Comparison of ENCODE assay signal across 8 cellular contexts in the genomic region with DNA sequence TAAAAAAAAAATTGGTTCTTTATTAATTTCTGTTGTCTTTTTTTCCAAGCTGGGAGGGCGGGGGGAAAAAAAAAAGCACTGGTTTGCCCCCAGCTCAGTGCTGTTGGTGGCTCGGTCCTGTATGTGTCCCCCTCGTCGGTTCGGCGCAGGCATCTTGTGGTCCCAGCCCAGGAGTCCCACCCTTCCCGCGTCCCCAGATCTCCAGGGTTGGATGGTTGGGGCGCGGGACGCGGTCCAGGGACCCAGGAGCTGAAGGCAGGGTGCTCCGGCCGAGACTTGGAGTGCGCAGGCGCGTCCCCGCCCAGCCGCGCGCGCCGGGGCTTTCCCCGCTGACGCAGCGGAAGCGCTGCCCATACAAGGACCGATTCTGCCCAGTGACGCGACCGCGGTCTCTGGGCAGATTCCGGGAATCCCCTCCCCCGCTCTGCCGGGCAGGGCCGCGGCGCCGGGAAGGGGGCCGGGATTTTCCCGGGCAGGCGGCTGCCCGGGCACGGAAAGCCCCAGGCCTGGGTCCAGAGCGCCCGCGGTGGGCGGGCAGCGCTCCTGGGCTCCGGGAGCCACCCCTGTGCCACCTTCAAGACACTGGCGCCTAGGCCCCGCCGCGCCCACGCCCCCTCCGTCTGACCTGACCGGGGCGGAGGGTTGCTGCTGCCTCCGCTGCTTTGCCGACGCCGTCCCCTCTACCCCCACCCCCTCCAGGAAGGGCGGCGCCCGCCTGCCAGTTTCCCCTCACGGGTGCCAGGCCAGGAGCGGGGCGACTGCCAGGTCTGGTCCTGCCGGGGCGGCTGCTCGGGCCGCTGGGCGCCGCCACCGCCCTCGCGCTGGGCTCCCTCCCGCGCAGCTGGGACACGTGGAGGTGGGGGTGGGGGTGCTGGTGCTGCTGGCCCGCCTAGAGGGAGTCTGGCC.
DNase-seq lines count a peak whose midpoint lies in the region; ATAC-seq lines count a peak whose summit lies in the region.

No MANE protein-coding gene starts in this region.

- ATAC-seq in GM18867 (IDR thresholded peaks at IDR 0.05; ENCODE audit: unreplicated experiment): peak; percentile 36
- peak; percentile 32 for ATAC-seq in HG03521 (IDR thresholded peaks at IDR 0.05; ENCODE audit: unreplicated experiment)

- DNase-seq in ACHN (peak; percentile 91), NCI-H82 treated with DMSO at 0.1 percent for 48 hours (lab: John Stamatoyannopoulos, UW; ENCODE audit: unreplicated experiment) (peak; percentile 77), medulla oblongata (ENCODE audit: extremely low spot score) (peak; percentile 97)
- peak; percentile 98 for DNase-seq in activated CD8-positive, alpha-beta memory T cell treated with anti-CD3 and anti-CD28 coated beads for 24 hours
- DNase-seq in effector CD4-positive, alpha-beta T cell: peak; percentile 92
- DNase-seq in stimulated activated CD4-positive, alpha-beta T cell treated with anti-CD3 and anti-CD28 coated beads, TNF-alpha, amount 100 ng/mL, for 48 hours (ENCODE audit: low read depth in 3 of 3): peak; percentile 86 to 92 (median 87)

- in situ Hi-C loops in ACHN (cut with HindIII; ENCODE audit: low pct_ligation_motif_present, low pct_unique_long_range_greater_than_20kb, low sequenced_read_pairs): no loop called here

Comparison
In these comparisons a context has a peak if more than half of its experiments do, and no peak if none do; other contexts are left out.
1. Peak in every context shown above with its lines: DNase-seq and ATAC-seq.